Comparison of ENCODE assay signal across 19 cellular contexts in genomic region chr13:49539746-49540145, GRCh38. TPM values are rescaled to one million over a fixed set of nuclear protein-coding genes. Genes with fewer than 3 reads are reported as not detected.
A peak's percentile ranks its signal among the peaks of the same experiment; 100 is the strongest.
DNase-seq lines count a peak whose midpoint lies in the region; ATAC-seq and TF ChIP-seq lines count a peak whose summit lies in the region.
"Had no signal": no experiment of that assay in that cellular context is flagged by ENCODE, and none has a peak within 500 bp of the region (broad histone marks: within the 10 kb centered on the region; RNA-seq: fewer than 3 reads in every experiment).

No MANE protein-coding gene starts in this region.

- no peaks in the 10 kb centered on the region for H3K9me3 Mint-ChIP-seq in activated CD4-positive, alpha-beta T cell treated with anti-CD3 and anti-CD28 coated beads, Interleukin-2, amount 10 ng/mL, durations not matched to agents 7 days and 5 days
- no peaks in the 10 kb centered on the region for H3K9me3 Mint-ChIP-seq in activated T-helper 2 cell treated with anti-CD3 and anti-CD28 coated beads, Interferon-gamma antibody, Interleukin-2, Interleukin-4, amounts not matched to agents 10 μg/mL and 5 μg/mL and 100 μg/mL, durations not matched to agents 14 hours and 24 hours and 36 hours
- no peaks in the 10 kb centered on the region for H3K9me3 Mint-ChIP-seq in nephron progenitor cell

- H3K27ac ChIP-seq in HL-60 (replicated peaks): peak overlapping the region; percentile 31; the same call in 1 of the 2 replicates
- H3K27ac ChIP-seq: A549, C4-2B, psoas muscle had no signal

- no peaks in the 10 kb centered on the region for H3K27me3 Mint-ChIP-seq in activated CD4-positive, alpha-beta T cell treated with anti-CD3 and anti-CD28 coated beads, Interleukin-2, amount 10 ng/mL, durations not matched to agents 7 days and 5 days
- no peaks in the 10 kb centered on the region for H3K27me3 Mint-ChIP-seq in activated T-helper 2 cell treated with anti-CD3 and anti-CD28 coated beads, Interferon-gamma antibody, Interleukin-2, Interleukin-4, amounts not matched to agents 10 μg/mL and 5 μg/mL and 100 μg/mL, durations not matched to agents 14 hours and 24 hours and 36 hours (ENCODE audit: low read depth)
- no peaks in the 10 kb centered on the region for H3K27me3 Mint-ChIP-seq in nephron progenitor cell (ENCODE audit: low read depth, poor library complexity)

- ATAC-seq in HG02852 (IDR thresholded peaks at IDR 0.05; ENCODE audit: unreplicated experiment) (no peak), HG02798 (IDR thresholded peaks at IDR 0.05; ENCODE audit: poor library complexity, unreplicated experiment) (no peak)
- ATAC-seq: A549, left lung, psoas muscle had no signal

- intact Hi-C loops in activated T-helper 2 cell treated with anti-CD3 and anti-CD28 coated beads, Interferon-gamma antibody, Interleukin-2, Interleukin-4, amounts not matched to agents 10 μg/mL and 5 μg/mL and 100 μg/mL, durations not matched to agents 14 hours and 24 hours and 36 hours (cut with micrococcal nuclease): loop anchor here (2.0 kb wide), 1 partner anchor 43 kb away; no protein-coding TSS in a partner anchor

- H3K36me3 Mint-ChIP-seq in activated CD4-positive, alpha-beta T cell treated with anti-CD3 and anti-CD28 coated beads, Interleukin-2, amount 10 ng/mL, durations not matched to agents 7 days and 5 days (ENCODE audit: low read depth): peaks cover 26% of the 10 kb centered on the region
- peaks cover 38% of the 10 kb centered on the region for H3K36me3 Mint-ChIP-seq in activated T-helper 2 cell treated with anti-CD3 and anti-CD28 coated beads, Interferon-gamma antibody, Interleukin-2, Interleukin-4, amounts not matched to agents 10 μg/mL and 5 μg/mL and 100 μg/mL, durations not matched to agents 14 hours and 24 hours and 36 hours (ENCODE audit: low read depth)
- peaks cover 68% of the 10 kb centered on the region for H3K36me3 Mint-ChIP-seq in nephron progenitor cell (ENCODE audit: low read depth)

- no peak overlapping the region for H3K4me3 ChIP-seq in HL-60 (replicated peaks; ENCODE audit: insufficient read depth, low read length)
- H3K4me3 ChIP-seq: A549, left lung had no signal

- H3K4me1 Mint-ChIP-seq in activated CD4-positive, alpha-beta T cell treated with anti-CD3 and anti-CD28 coated beads, Interleukin-2, amount 10 ng/mL, durations not matched to agents 7 days and 5 days: peaks cover 25% of the 10 kb centered on the region
- peaks cover 21% of the 10 kb centered on the region for H3K4me1 Mint-ChIP-seq in activated T-helper 2 cell treated with anti-CD3 and anti-CD28 coated beads, Interferon-gamma antibody, Interleukin-2, Interleukin-4, amounts not matched to agents 10 μg/mL and 5 μg/mL and 100 μg/mL, durations not matched to agents 14 hours and 24 hours and 36 hours (ENCODE audit: low read depth)
- H3K4me1 Mint-ChIP-seq in nephron progenitor cell: peaks cover 22% of the 10 kb centered on the region

- H3K27me3 ChIP-seq in HL-60 (ENCODE audit: insufficient read depth, poor library complexity, severe bottlenecking): no peaks in the 10 kb centered on the region
- H3K27me3 ChIP-seq: heart left ventricle, left lung had no signal

- H3K4me3 Mint-ChIP-seq in activated CD4-positive, alpha-beta T cell treated with anti-CD3 and anti-CD28 coated beads, Interleukin-2, amount 10 ng/mL, durations not matched to agents 7 days and 5 days: peak overlapping the region; percentile 66
- H3K4me3 Mint-ChIP-seq in activated T-helper 2 cell treated with anti-CD3 and anti-CD28 coated beads, Interferon-gamma antibody, Interleukin-2, Interleukin-4, amounts not matched to agents 10 μg/mL and 5 μg/mL and 100 μg/mL, durations not matched to agents 14 hours and 24 hours and 36 hours (ENCODE audit: low read depth): peak overlapping the region; percentile 43
- H3K4me3 Mint-ChIP-seq in nephron progenitor cell: no peak overlapping the region

- POLR2A ChIA-PET in activated CD4-positive, alpha-beta T cell treated with anti-CD3 and anti-CD28 coated beads, Interleukin-2, amount 10 ng/mL, durations not matched to agents 7 days and 5 days (lab: Charles Lee): no interaction called here

- H3K27ac Mint-ChIP-seq in activated CD4-positive, alpha-beta T cell treated with anti-CD3 and anti-CD28 coated beads, Interleukin-2, amount 10 ng/mL, durations not matched to agents 7 days and 5 days: peak overlapping the region; percentile 92
- no peak overlapping the region for H3K27ac Mint-ChIP-seq in activated T-helper 2 cell treated with anti-CD3 and anti-CD28 coated beads, Interferon-gamma antibody, Interleukin-2, Interleukin-4, amounts not matched to agents 10 μg/mL and 5 μg/mL and 100 μg/mL, durations not matched to agents 14 hours and 24 hours and 36 hours
- H3K27ac Mint-ChIP-seq in nephron progenitor cell: peak overlapping the region; percentile 95

- CTCF ChIA-PET in activated CD4-positive, alpha-beta T cell treated with anti-CD3 and anti-CD28 coated beads, Interleukin-2, amount 10 ng/mL, durations not matched to agents 7 days and 5 days (lab: Charles Lee): interaction anchor here (1.1 to 1.9 kb wide), 5 partner anchors 8 to 37 kb away, joined by 3 to 9 read pairs (median 6); no protein-coding TSS in a partner anchor

- TF ChIP-seq CTCF in HL-60 (IDR thresholded peaks at IDR 0.05; ENCODE audit: insufficient read depth, low read length): no peak
- no peak for TF ChIP-seq CTCF in nephron progenitor cell (IDR thresholded peaks at IDR 0.05)

- no peak for DNase-seq in activated CD4-positive, alpha-beta T cell treated with anti-CD3 and anti-CD28 coated beads, Interleukin-2, amount 10 ng/mL, durations not matched to agents 7 days and 5 days
- no peak for DNase-seq in activated CD4-positive, alpha-beta T cell treated with anti-CD3 and anti-CD28 coated beads, Interleukin-2, amount 50 U/mL, for 4 hours
- DNase-seq in HL-60 (ENCODE audit: low read depth in 1 of 2, low spot score in 1 of 2) (no peak), nephron progenitor cell (no peak), NCI-H1417 (lab: John Stamatoyannopoulos, UW) (no peak)
- DNase-seq in activated T-helper 2 cell treated with anti-CD3 and anti-CD28 coated beads, Interferon-gamma antibody, Interleukin-2, Interleukin-4, amounts not matched to agents 10 μg/mL and 5 μg/mL and 100 μg/mL, durations not matched to agents 14 hours and 24 hours and 36 hours (ENCODE audit: low spot score): no peak
- DNase-seq: HCEC 1CT; heart left ventricle; left lung; NCI-H187; NCI-H446; psoas muscle; small intestine; stimulated activated CD4-positive, alpha-beta T cell treated with anti-CD3 and anti-CD28 coated beads, Interleukin-4, amount 100 ng/mL, for 24 hours; substantia nigra had no signal

RNA-seq across cellular contexts. Expression of gene PHF11, which starts 44.0 kb away (rescaled TPM):
- 100 to 1,000 TPM; 130 to 144 TPM for total RNA-seq in activated CD4-positive, alpha-beta T cell treated with anti-CD3 and anti-CD28 coated beads, Interleukin-2, amount 10 ng/mL, durations not matched to agents 7 days and 5 days
- 47.9 and 52.9 TPM in 2 replicates for total RNA-seq in activated T-helper 2 cell treated with anti-CD3 and anti-CD28 coated beads, Interferon-gamma antibody, Interleukin-2, Interleukin-4, amounts not matched to agents 10 μg/mL and 5 μg/mL and 100 μg/mL, durations not matched to agents 14 hours and 24 hours and 36 hours

RNA-seq across cellular contexts. Expression of gene RCBTB1, which starts 45.6 kb away (rescaled TPM):
- total RNA-seq in activated CD4-positive, alpha-beta T cell treated with anti-CD3 and anti-CD28 coated beads, Interleukin-2, amount 10 ng/mL, durations not matched to agents 7 days and 5 days: 10 to 100 TPM; 18.1 to 20.0 TPM
- 13.5 and 16.0 TPM in 2 replicates for total RNA-seq in activated T-helper 2 cell treated with anti-CD3 and anti-CD28 coated beads, Interferon-gamma antibody, Interleukin-2, Interleukin-4, amounts not matched to agents 10 μg/mL and 5 μg/mL and 100 μg/mL, durations not matched to agents 14 hours and 24 hours and 36 hours
